Comparison of ENCODE assay signal across 8 cellular contexts in the genomic region with DNA sequence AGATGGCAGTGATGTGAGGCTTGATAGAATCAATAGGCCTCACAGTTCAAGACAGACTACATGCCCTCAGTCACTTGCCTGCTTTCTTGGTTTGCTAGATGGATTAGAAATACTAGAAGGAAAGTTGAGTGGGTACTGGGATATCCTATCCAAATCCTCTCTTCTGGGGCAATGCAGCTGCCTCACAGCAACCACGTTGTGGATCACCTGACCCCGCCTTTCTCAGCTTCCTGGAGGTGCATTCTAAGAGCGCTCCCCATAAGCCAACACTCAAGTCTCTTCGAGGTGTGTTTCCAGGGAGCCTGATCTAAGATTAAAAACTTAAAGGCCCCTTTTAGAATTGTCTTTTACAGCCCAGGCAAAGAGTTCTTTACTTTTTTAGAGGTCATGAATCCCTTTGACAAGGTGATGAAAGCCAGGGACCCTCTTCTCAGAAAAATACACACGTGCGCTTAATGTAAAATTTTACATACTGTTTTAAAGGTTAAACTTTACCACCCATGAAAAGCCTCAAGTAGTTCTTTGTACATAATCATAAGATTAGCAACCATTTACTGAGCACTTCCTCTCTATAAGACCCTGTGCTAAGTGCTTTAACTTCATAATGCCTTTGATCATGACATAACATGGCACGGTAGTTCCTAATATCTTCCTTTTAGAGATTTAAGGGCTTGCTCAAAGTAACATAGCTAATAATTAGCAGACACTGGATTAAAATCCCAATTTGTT. TPM values are rescaled to one million over a fixed set of nuclear protein-coding genes. Genes with fewer than 3 reads are reported as not detected.
DNase-seq lines count a peak whose midpoint lies in the region; ATAC-seq, FAIRE-seq and TF ChIP-seq lines count a peak whose summit lies in the region.

No MANE protein-coding gene starts in this region.

- peaks cover 39% of the 10 kb centered on the region for H3K4me1 Mint-ChIP-seq in activated T-cell treated with anti-CD3 and anti-CD28 coated beads, Interleukin-2, amount 50 U/mL, for 4 hours (ENCODE audit: low read depth)

- FAIRE-seq in small intestine (lab: Jason Lieb, UNC) = no peak

- H3K27me3 Mint-ChIP-seq in activated T-cell treated with anti-CD3 and anti-CD28 coated beads, Interleukin-2, amount 50 U/mL, for 4 hours (ENCODE audit: low read depth) = no peaks in the 10 kb centered on the region

- H3K4me1 ChIP-seq in gastroesophageal sphincter (peaks cover 5 to 44% (median 6%) of the 10 kb centered on the region in 3 donors), small intestine (ENCODE audit: control insufficient read depth in 2 of 2, insufficient read depth in 1 of 2, low read depth in 1 of 2, low read length in 1 of 2) (peaks cover 0 to 2% of the 10 kb centered on the region in 2 donors)

- DNase-seq in activated T-cell treated with anti-CD3 and anti-CD28 coated beads, Interleukin-2, amount 50 U/mL, for 4 hours = peak; percentile 23
- DNase-seq in small intestine (peak; percentile 11), COLO668 (lab: John Stamatoyannopoulos, UW; ENCODE audit: unreplicated experiment) (no peak), kidney glomerular epithelial cell (lab: John Stamatoyannopoulos, UW) (no peak)

- peaks cover 41% of the 10 kb centered on the region for H3K36me3 Mint-ChIP-seq in activated T-cell treated with anti-CD3 and anti-CD28 coated beads, Interleukin-2, amount 50 U/mL, for 4 hours (ENCODE audit: insufficient read depth)

- H3K27ac ChIP-seq in gastroesophageal sphincter = peak overlapping the region in 3 of 4 donors; percentile 72 to 88 (median 83)
- peak overlapping the region in 1 of 2 donors; percentile 83 for H3K27ac ChIP-seq in small intestine (ENCODE audit: low read depth in 1 of 2, low read length in 1 of 2)

- WGBS in gastroesophageal sphincter (ENCODE audit: low coverage in 1 of 2), 2 donors = 71 to 72% methylated on average over 6 to 7 of the region's 7 CpGs
- 68 to 72% (median 69%) methylated on average over 7 of the region's 7 CpGs for WGBS in small intestine, 3 donors

- no peak for TF ChIP-seq POLR2A in gastroesophageal sphincter (IDR thresholded peaks at IDR 0.05)

- peak overlapping the region; percentile 91 for H3K4me3 Mint-ChIP-seq in activated T-cell treated with anti-CD3 and anti-CD28 coated beads, Interleukin-2, amount 50 U/mL, for 4 hours

- peak; percentile 14 for ATAC-seq in GM19372 (IDR thresholded peaks at IDR 0.05; ENCODE audit: low read depth, unreplicated experiment)
- ATAC-seq in HG03439 (IDR thresholded peaks at IDR 0.05; ENCODE audit: unreplicated experiment) = peak; percentile 7
- peak in 1 of 2 donors; percentile 4 for ATAC-seq in activated T-cell treated with anti-CD3 and anti-CD28 coated beads, Interleukin-2, amount 50 U/mL, for 4 hours
- no peak for ATAC-seq in gastroesophageal sphincter
- no peak for ATAC-seq in HG02973 (IDR thresholded peaks at IDR 0.05; ENCODE audit: unreplicated experiment)

- H3K9me3 ChIP-seq in gastroesophageal sphincter (peaks cover 0 to 8% (median 0%) of the 10 kb centered on the region in 3 donors), small intestine (ENCODE audit: control insufficient read depth, low read depth) (no peaks in the 10 kb centered on the region)

- no peak for TF ChIP-seq EP300 in gastroesophageal sphincter (IDR thresholded peaks at IDR 0.05)

- H3K27me3 ChIP-seq in gastroesophageal sphincter = no peaks in the 10 kb centered on the region
- H3K27me3 ChIP-seq in small intestine (ENCODE audit: control insufficient read depth in 2 of 2, insufficient read depth in 2 of 2, low read length in 2 of 2) = no peaks in the 10 kb centered on the region

- H3K4me3 ChIP-seq in gastroesophageal sphincter (peak overlapping the region; percentile 71 to 98), small intestine (ENCODE audit: low read depth in 1 of 2, low read length in 2 of 2) (peak overlapping the region; percentile 29 to 48)

- TF ChIP-seq CTCF in gastroesophageal sphincter (IDR thresholded peaks at IDR 0.05) = no peak

- peaks cover 6% of the 10 kb centered on the region for H3K9me3 Mint-ChIP-seq in activated T-cell treated with anti-CD3 and anti-CD28 coated beads, Interleukin-2, amount 50 U/mL, for 4 hours

- H3K36me3 ChIP-seq in gastroesophageal sphincter (peaks cover 5 to 38% of the 10 kb centered on the region in 2 donors), small intestine (ENCODE audit: control insufficient read depth in 2 of 2, insufficient read depth in 2 of 2, low read length in 2 of 2) (peaks cover 2 to 11% of the 10 kb centered on the region in 2 donors)

RNA-seq across cellular contexts. Expression of a gene that starts 0.8 kb away (rescaled TPM):
- total RNA-seq in activated T-cell treated with anti-CD3 and anti-CD28 coated beads, Interleukin-2, amount 50 U/mL, for 4 hours = 1,000 to 10,000 TPM; 1,718 to 1,800 (median 1,758) TPM
- 1,000 to 10,000 TPM in 2 of 4 donors, 100 to 1,000 TPM in 2; 549 to 1,430 (median 998) TPM for total RNA-seq in gastroesophageal sphincter
- polyA plus RNA-seq in small intestine = 1,000 to 10,000 TPM; 3,644 to 5,968 (median 5,930) TPM

RNA-seq across cellular contexts. Expression of a gene that starts 30.9 kb away (rescaled TPM):
- 100 to 1,000 TPM; 101 to 105 (median 103) TPM for total RNA-seq in activated T-cell treated with anti-CD3 and anti-CD28 coated beads, Interleukin-2, amount 50 U/mL, for 4 hours
- 10 to 100 TPM; 30.9 to 62.1 (median 46.7) TPM for total RNA-seq in gastroesophageal sphincter
- 100 to 1,000 TPM in 2 of 3 donors, 10 to 100 TPM in 1; 92.4 to 228 (median 117) TPM for polyA plus RNA-seq in small intestine

Comparison
In these comparisons a context has a peak if more than half of its experiments do, and no peak if none do; other contexts are left out.
1. ATAC-seq: peak in GM19372 (single experiment) and HG03439 (single experiment); none in gastroesophageal sphincter (single experiment) and HG02973 (single experiment).
2. DNase-seq: peak in activated T-cell treated with anti-CD3 and anti-CD28 coated beads, Interleukin-2, amount 50 U/mL, for 4 hours (single experiment) and small intestine (single experiment); none in COLO668 (single experiment) and kidney glomerular epithelial cell (single experiment).